25 cellular contexts compared by ENCODE assay signal in genomic region chr5:159601216-159601615, GRCh38.
DNase-seq lines count a peak whose midpoint lies in the region; ATAC-seq and TF ChIP-seq lines count a peak whose summit lies in the region.
"Had no signal": no experiment of that assay in that cellular context is flagged by ENCODE, and none has a peak within 500 bp of the region (broad histone marks: within the 10 kb centered on the region; RNA-seq: fewer than 3 reads in every experiment).

No MANE protein-coding gene starts in this region.

- no peaks in the 10 kb centered on the region for H3K9me3 Mint-ChIP-seq in endothelial cell (ENCODE audit: unreplicated experiment)
- peaks cover 28% of the 10 kb centered on the region for H3K9me3 Mint-ChIP-seq in mesothelial cell of epicardium

- no peaks in the 10 kb centered on the region for H3K27me3 Mint-ChIP-seq in endothelial cell (ENCODE audit: unreplicated experiment)
- no peaks in the 10 kb centered on the region for H3K27me3 Mint-ChIP-seq in mesothelial cell of epicardium (ENCODE audit: low read depth)

- H3K4me1 Mint-ChIP-seq in endothelial cell (ENCODE audit: unreplicated experiment) (no peaks in the 10 kb centered on the region), mesothelial cell of epicardium (no peaks in the 10 kb centered on the region)
- H3K4me1 Mint-ChIP-seq: stimulated activated naive B cell treated with anti-CD40 and anti-IgM and Interleukin-4, amounts not matched to agents 10 μg/mL and 1 μg/mL and 100 μg/mL, for 72 hours had no signal

- H3K36me3 Mint-ChIP-seq in endothelial cell (ENCODE audit: low read depth, unreplicated experiment) (no peaks in the 10 kb centered on the region), mesothelial cell of epicardium (peaks cover 3% of the 10 kb centered on the region)

- H3K4me3 Mint-ChIP-seq in endothelial cell (ENCODE audit: unreplicated experiment) (no peak overlapping the region), mesothelial cell of epicardium (no peak overlapping the region)
- H3K4me3 Mint-ChIP-seq: CD4-positive, CD25-positive, alpha-beta regulatory T cell; neural crest cell; stimulated activated naive B cell treated with anti-CD40 and anti-IgM and Interleukin-4, amounts not matched to agents 10 μg/mL and 1 μg/mL and 100 μg/mL, for 72 hours; T-helper 2 cell treated with Interferon-gamma antibody and Interleukin-4, amounts not matched to agents 5 μg/mL and 100 μg/mL, for 36 hours had no signal

- H3K27ac Mint-ChIP-seq in endothelial cell (ENCODE audit: unreplicated experiment) = no peak overlapping the region
- H3K27ac Mint-ChIP-seq in mesothelial cell of epicardium = no peak overlapping the region
- H3K27ac Mint-ChIP-seq: stimulated activated naive B cell treated with anti-CD40 and anti-IgM and Interleukin-4, amounts not matched to agents 10 μg/mL and 1 μg/mL and 100 μg/mL, for 72 hours; T-helper 2 cell treated with Interferon-gamma antibody and Interleukin-4, amounts not matched to agents 5 μg/mL and 100 μg/mL, for 36 hours had no signal

- DNase-seq in DMS 273 (lab: John Stamatoyannopoulos, UW; ENCODE audit: unreplicated experiment) (peak; percentile 6), DMS 273 treated with DMSO at 0.1 percent for 48 hours (lab: John Stamatoyannopoulos, UW) (no peak), fibroblast of peridontal ligament (ENCODE audit: extremely low read depth) (peak; percentile 67), endothelial cell (ENCODE audit: low spot score) (no peak), mesothelial cell of epicardium (ENCODE audit: low spot score in 2 of 2, unreplicated experiment in 2 of 2) (no peak), sciatic nerve (ENCODE audit: low spot score) (no peak)
- peak; percentile 8 for DNase-seq in stimulated activated CD4-positive, alpha-beta T cell treated with anti-CD3 and anti-CD28 coated beads, Interleukin-15, amount 100 ng/mL, for 24 hours
- DNase-seq in stimulated activated CD4-positive, alpha-beta T cell treated with anti-CD3 and anti-CD28 coated beads, Interleukin-2, amount 100 ng/mL, for 24 hours = no peak
- DNase-seq: body of pancreas; cerebellar nuclear complex; dorsolateral prefrontal cortex; foreskin keratinocyte; KG1; left cardiac atrium; MM.1S; NCI-H146; NCI-H446 treated with DMSO at 0.1 percent for 48 hours; NCI-H82; right cardiac atrium; SHP77; stimulated activated naive B cell treated with anti-CD40 and anti-IgM and Interleukin-4, amounts not matched to agents 10 μg/mL and 1 μg/mL and 100 μg/mL, for 72 hours; WERI-Rb-1 had no signal

- intact Hi-C loops in sciatic nerve (cut with DNase I) = no loop called here

- no peak for TF ChIP-seq CTCF in endothelial cell (IDR thresholded peaks at IDR 0.05; ENCODE audit: unreplicated experiment)
- TF ChIP-seq CTCF in mesothelial cell of epicardium (IDR thresholded peaks at IDR 0.05; ENCODE audit: unreplicated experiment) = no peak

- ATAC-seq in sciatic nerve = no peak
- ATAC-seq: body of pancreas; foreskin keratinocyte; left cardiac atrium; right cardiac atrium; stimulated activated naive B cell treated with anti-CD40 and anti-IgM and Interleukin-4, amounts not matched to agents 10 μg/mL and 1 μg/mL and 100 μg/mL, for 72 hours had no signal

Comparison
In these comparisons a context has a peak if more than half of its experiments do, and no peak if none do; other contexts are left out.
1. DNase-seq: peak in DMS 273 (single experiment), stimulated activated CD4-positive, alpha-beta T cell treated with anti-CD3 and anti-CD28 coated beads, Interleukin-15, amount 100 ng/mL, for 24 hours (single experiment) and fibroblast of peridontal ligament (single experiment); none in DMS 273 treated with DMSO at 0.1 percent for 48 hours (single experiment), stimulated activated CD4-positive, alpha-beta T cell treated with anti-CD3 and anti-CD28 coated beads, Interleukin-2, amount 100 ng/mL, for 24 hours (0 of 2), endothelial cell (single experiment), mesothelial cell of epicardium (0 of 2) and sciatic nerve (single experiment).